In the genomic region with DNA sequence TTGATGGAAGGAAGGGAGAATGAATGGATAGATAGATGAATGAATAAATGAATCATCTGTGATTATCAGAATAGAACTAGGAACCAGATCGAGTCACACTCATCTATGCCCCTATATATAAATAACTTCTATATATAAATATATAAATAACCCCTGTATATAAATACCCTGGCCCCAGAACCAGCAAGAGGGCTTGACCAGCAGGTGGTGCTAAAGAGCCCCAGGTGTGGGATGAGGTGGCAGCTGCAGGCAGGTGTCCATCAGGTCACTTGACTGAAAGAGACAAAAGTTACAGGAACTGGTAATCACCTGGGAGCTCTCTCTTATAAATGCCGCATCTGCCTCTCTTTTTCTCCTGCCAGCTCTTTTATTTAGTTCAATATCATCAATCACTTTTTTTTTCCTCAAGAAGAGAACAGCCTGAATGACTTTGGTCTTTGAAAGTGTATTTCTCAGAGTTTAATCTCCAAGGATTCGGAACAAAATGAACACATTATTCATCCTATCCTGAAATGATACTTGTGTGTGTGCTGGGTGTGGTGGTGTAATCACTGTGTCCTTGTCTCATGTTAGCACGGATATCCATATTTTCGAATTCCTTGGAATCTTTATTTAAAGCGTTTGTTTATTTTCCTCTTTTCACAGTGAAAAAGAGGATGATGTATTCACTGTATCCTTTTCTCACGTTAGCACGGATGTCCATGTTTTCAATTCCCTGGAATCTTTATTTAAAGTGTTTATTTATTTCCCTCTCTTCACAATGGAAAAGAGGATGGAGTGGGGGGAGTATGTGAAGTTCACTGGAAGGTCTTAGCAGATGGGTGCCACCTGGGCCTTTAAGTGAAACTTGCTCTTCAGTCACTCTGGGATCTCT, we compare ENCODE assay signal across 8 cellular contexts. TPM values are rescaled to one million over a fixed set of nuclear protein-coding genes. Genes with fewer than 3 reads are reported as not detected.
DNase-seq lines count a peak whose midpoint lies in the region; ATAC-seq and TF ChIP-seq lines count a peak whose summit lies in the region.

No MANE protein-coding gene starts in this region.

- CTCF ChIA-PET in mammary epithelial cell (lab: Charles Lee; ENCODE audit: low non-redundant PET): interaction anchor here (0.6 kb wide), 1 partner anchor 78 kb away, joined by 6 read pairs; no protein-coding TSS in a partner anchor

- no peaks in the 10 kb centered on the region for H4K20me1 ChIP-seq in mammary epithelial cell (ENCODE audit: insufficient read depth, low read length)

- no peaks in the 10 kb centered on the region for H3K27me3 ChIP-seq in WERI-Rb-1 (ENCODE audit: insufficient read depth, low read depth, severe bottlenecking)
- no peaks in the 10 kb centered on the region for H3K27me3 ChIP-seq in mammary epithelial cell (ENCODE audit: insufficient read depth, low read length)

- H3K4me3 ChIP-seq in WERI-Rb-1 (ENCODE audit: low read depth, low read length): no peak overlapping the region
- no peak overlapping the region for H3K4me3 ChIP-seq in mammary epithelial cell (replicated peaks in 1 of 3; ENCODE audit: insufficient read depth in 1 of 3, low read depth in 2 of 3, low read length in 3 of 3)

- 64% methylated on average over 8 of the region's 8 CpGs for WGBS in mammary epithelial cell (ENCODE audit: low coverage, missing lambda C conversion rate)

- H3K9me3 ChIP-seq in WERI-Rb-1 (ENCODE audit: severe bottlenecking) (no peaks in the 10 kb centered on the region), mammary epithelial cell (replicated peaks; ENCODE audit: insufficient read depth, low read length) (no peaks in the 10 kb centered on the region)

- intact Hi-C loops in mammary epithelial cell (cut with micrococcal nuclease): loop anchor here (1.0 kb wide), 3 partner anchors 35 to 98 kb away; partner anchors contain the start of gene ATG7

- no peaks in the 10 kb centered on the region for H3K79me2 ChIP-seq in mammary epithelial cell (ENCODE audit: insufficient read depth, low read length)

- in situ Hi-C loops in mammary epithelial cell (cut with MboI; ENCODE audit: low sequenced_read_pairs in 2 of 2): loop anchor here (5.0 to 10.0 kb wide), 2 partner anchors 98 to 100 kb away; no protein-coding TSS in a partner anchor

- peak; percentile 70 for TF ChIP-seq CTCF in WERI-Rb-1 (IDR thresholded peaks at IDR 0.05; ENCODE audit: low read depth, low read length)
- TF ChIP-seq CTCF in mammary epithelial cell (conservative IDR thresholded peaks at IDR 0.05 in 1 of 2, IDR thresholded peaks at IDR 0.05 in 1 of 2; ENCODE audit: extremely low read depth in 1 of 2, insufficient read depth in 1 of 2, low read depth in 1 of 2, low read length in 2 of 2): peak; percentile 86 to 92

- H3K4me2 ChIP-seq in mammary epithelial cell (ENCODE audit: insufficient read depth, low read depth, low read length): no peak overlapping the region

- no peak overlapping the region for H2AFZ ChIP-seq in mammary epithelial cell (ENCODE audit: low read depth, low read length)

- H3K27ac ChIP-seq in WERI-Rb-1 (no peak overlapping the region), mammary epithelial cell (ENCODE audit: insufficient read depth, low read depth, low read length) (no peak overlapping the region)

- ATAC-seq in GM21423 (IDR thresholded peaks at IDR 0.05; ENCODE audit: unreplicated experiment): no peak

- H3K4me1 ChIP-seq in mammary epithelial cell (ENCODE audit: insufficient read depth, low read length): peaks cover 30% of the 10 kb centered on the region

- DNase-seq in NOMO-1 (lab: John Stamatoyannopoulos, UW; ENCODE audit: unreplicated experiment in 2 of 2): peak; percentile 10 to 45
- DNase-seq in NOMO-1 treated with dmso at 0.1 percent for 144 hours (lab: John Stamatoyannopoulos, UW; ENCODE audit: unreplicated experiment): no peak
- DNase-seq in NCI-H1105 treated with DMSO at 0.1 percent for 48 hours (lab: John Stamatoyannopoulos, UW): peak; percentile 71
- DNase-seq in WERI-Rb-1: peak; percentile 83
- peak; percentile 68 for DNase-seq in mammary epithelial cell
- peak; percentile 76 for DNase-seq in left kidney (ENCODE audit: low read depth, low spot score)
- peak; percentile 76 for DNase-seq in stimulated activated CD8-positive, alpha-beta memory T cell treated with anti-CD3 and anti-CD28 coated beads, Interleukin-12 subunit alpha, Interleukin-12 subunit beta, amount 100 ng/mL, for 1 hour (ENCODE audit: low read depth)

- BruUV-seq in mammary epithelial cell (replicated peaks; lab: Mats Ljungman, UMichigan): no TSS peak

- H3K36me3 ChIP-seq in WERI-Rb-1 (no peaks in the 10 kb centered on the region), mammary epithelial cell (ENCODE audit: insufficient read depth, low read length) (no peaks in the 10 kb centered on the region)

- dilution Hi-C loops in mammary epithelial cell (cut with HindIII; ENCODE audit: low sequenced_read_pairs): no loop called here

- H3K9ac ChIP-seq in mammary epithelial cell (ENCODE audit: insufficient read depth, low read length): no peak overlapping the region

RNA-seq across cellular contexts. Expression of gene ATG7, which starts 35.4 kb away (rescaled TPM):
- 10 to 100 TPM; 35.3 to 51.2 TPM for total RNA-seq in mammary epithelial cell
- 29.2 TPM for polyA plus RNA-seq in mammary epithelial cell
- polyA minus RNA-seq in mammary epithelial cell: 22.0 TPM
